ENCODE assay signal across 6 cellular contexts in genomic region chr16:75952124-75952523, GRCh38.
"Had no signal": no experiment of that assay in that cellular context is flagged by ENCODE, and none has a peak within 500 bp of the region (broad histone marks: within the 10 kb centered on the region; RNA-seq: fewer than 3 reads in every experiment).

No MANE protein-coding gene starts in this region.

- H3K4me2 ChIP-seq: KMS-11 had no signal

- H3K9ac ChIP-seq: KMS-11 had no signal

- H3K27ac ChIP-seq: HL-60, KMS-11 had no signal

- FAIRE-seq: HTR-8/SVneo, K562 had no signal

- DNase-seq: KBM-7, KG1 had no signal

- H3K4me3 ChIP-seq: K562 had no signal

- ATAC-seq: K562 had no signal
